In the genomic region with DNA sequence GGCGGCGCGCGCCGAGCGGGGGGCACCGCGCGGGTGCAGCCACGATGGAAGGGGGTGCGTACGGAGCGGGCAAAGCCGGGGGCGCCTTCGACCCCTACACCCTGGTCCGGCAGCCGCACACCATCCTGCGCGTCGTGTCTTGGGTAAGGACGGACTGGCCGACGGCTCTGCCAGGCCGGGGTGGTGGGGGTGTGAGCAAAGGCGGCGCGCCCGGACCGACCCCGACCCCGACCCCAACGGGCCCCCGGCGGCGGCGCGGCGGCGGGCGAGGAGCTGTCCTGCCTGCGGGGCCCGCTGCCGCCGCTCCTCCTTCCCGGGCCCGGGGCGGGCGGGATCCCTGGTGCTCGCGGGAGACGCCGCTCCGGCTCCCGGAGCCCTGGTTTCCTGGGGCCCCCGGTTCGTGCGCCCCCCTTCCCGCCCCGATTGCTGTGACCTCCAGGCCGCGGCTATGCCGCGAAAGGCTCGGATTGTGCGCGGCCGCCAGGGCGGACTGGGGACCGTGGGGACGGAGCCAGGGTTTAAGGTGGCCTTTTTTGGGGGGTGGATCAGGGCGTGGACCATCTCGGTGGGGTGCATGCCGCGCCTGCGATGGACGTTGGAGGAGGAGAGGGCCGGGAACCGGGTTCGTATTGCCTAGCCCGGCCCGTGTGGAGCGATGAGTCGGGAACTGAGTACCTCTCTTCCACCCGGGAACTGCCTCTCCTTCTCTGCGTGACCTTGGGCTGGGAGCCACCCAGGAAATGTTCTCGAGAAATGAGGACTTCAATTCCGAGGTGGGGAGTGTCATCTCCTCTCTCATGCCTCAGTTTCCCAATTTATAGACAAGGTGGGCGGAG, we compare ENCODE assay signal across 1 cellular context.
TF ChIP-seq lines count a peak whose summit lies in the region.

A gene with protein sequence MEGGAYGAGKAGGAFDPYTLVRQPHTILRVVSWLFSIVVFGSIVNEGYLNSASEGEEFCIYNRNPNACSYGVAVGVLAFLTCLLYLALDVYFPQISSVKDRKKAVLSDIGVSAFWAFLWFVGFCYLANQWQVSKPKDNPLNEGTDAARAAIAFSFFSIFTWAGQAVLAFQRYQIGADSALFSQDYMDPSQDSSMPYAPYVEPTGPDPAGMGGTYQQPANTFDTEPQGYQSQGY (plus strand): TSS at position 25 of the 836 bp plus-strand sequence. CDS start 20 bp downstream, at position 45.

TF ChIP-seq in IMR-90, 13 proteins besides CTCF, POLR2A, EP300 and RAD21:
- TF ChIP-seq MXI1 (IDR thresholded peaks at IDR 0.05; ENCODE audit: borderline replicate concordance, low read depth, low read length): no peak; the same call in 1 of the 2 replicates
- TF ChIP-seq FOS (IDR thresholded peaks at IDR 0.05; ENCODE audit: low read depth, low read length): no peak
- TF ChIP-seq MAFK (IDR thresholded peaks at IDR 0.05; ENCODE audit: low read depth, low read length): no peak
- TF ChIP-seq RCOR1 (IDR thresholded peaks at IDR 0.05; ENCODE audit: insufficient replicate concordance, low read length): no peak
- no peak for TF ChIP-seq CEBPB (IDR thresholded peaks at IDR 0.05; ENCODE audit: low read depth, low read length)
- TF ChIP-seq, protein P1, sequence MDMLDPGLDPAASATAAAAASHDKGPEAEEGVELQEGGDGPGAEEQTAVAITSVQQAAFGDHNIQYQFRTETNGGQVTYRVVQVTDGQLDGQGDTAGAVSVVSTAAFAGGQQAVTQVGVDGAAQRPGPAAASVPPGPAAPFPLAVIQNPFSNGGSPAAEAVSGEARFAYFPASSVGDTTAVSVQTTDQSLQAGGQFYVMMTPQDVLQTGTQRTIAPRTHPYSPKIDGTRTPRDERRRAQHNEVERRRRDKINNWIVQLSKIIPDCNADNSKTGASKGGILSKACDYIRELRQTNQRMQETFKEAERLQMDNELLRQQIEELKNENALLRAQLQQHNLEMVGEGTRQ (IDR thresholded peaks at IDR 0.05; ENCODE audit: low read depth, low read length): no peak
- TF ChIP-seq SMC3 (IDR thresholded peaks at IDR 0.05; ENCODE audit: low read depth, low read length): no peak
- no peak for TF ChIP-seq BHLHE40 (IDR thresholded peaks at IDR 0.05; ENCODE audit: low read depth, low read length)
- TF ChIP-seq MAZ (IDR thresholded peaks at IDR 0.05; ENCODE audit: borderline replicate concordance, low read depth, low read length): no peak
- no peak for TF ChIP-seq CHD1 (IDR thresholded peaks at IDR 0.05; ENCODE audit: low read depth, low read length)
- TF ChIP-seq RFX5 (IDR thresholded peaks at IDR 0.05; ENCODE audit: low read depth, low read length): no peak
- TF ChIP-seq, protein P2, sequence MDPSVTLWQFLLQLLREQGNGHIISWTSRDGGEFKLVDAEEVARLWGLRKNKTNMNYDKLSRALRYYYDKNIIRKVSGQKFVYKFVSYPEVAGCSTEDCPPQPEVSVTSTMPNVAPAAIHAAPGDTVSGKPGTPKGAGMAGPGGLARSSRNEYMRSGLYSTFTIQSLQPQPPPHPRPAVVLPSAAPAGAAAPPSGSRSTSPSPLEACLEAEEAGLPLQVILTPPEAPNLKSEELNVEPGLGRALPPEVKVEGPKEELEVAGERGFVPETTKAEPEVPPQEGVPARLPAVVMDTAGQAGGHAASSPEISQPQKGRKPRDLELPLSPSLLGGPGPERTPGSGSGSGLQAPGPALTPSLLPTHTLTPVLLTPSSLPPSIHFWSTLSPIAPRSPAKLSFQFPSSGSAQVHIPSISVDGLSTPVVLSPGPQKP (IDR thresholded peaks at IDR 0.05; ENCODE audit: borderline replicate concordance, low read depth, low read length): no peak
- TF ChIP-seq NFE2L2 (IDR thresholded peaks at IDR 0.05; ENCODE audit: low read depth, low read length): no peak
